16 cellular contexts compared by ENCODE assay signal in the genomic region with DNA sequence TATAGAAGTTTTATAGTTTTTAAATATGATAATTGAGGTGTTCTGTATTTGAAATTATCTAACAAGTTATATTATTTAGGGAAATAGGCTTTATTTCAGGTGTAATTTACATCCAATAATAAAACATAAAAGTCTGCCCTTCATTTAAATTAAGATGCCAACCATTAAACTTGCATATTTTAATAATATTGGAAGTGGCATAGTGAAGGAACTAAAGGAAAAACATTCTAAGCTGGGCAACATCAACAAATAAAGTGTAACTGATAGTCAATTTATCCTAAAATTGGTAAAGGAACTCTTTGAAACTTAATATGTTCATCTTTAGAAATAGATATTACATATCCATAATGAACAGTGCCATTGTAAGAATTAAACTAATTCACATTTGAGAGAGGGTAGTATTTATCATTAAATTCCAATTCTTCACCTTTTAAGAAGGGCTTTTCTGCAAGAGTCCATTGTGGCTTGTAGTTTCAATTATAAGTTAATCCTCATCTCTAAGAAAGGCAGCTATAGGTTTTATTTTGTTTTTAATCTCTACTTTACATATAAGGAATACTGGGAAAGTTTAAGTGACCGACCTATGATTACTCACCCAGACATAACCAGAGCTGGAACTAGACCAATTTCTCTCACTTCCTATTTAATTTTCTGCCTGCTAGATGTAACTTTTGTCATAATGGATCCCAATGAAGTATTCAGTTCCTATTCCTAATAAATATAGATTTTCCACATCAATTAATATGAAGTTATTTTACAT. TPM values are rescaled to one million over a fixed set of nuclear protein-coding genes. Genes with fewer than 3 reads are reported as not detected.
DNase-seq lines count a peak whose midpoint lies in the region; ATAC-seq, FAIRE-seq and TF ChIP-seq lines count a peak whose summit lies in the region.
"Had no signal": no experiment of that assay in that cellular context is flagged by ENCODE, and none has a peak within 500 bp of the region (broad histone marks: within the 10 kb centered on the region; RNA-seq: fewer than 3 reads in every experiment).

No MANE protein-coding gene starts in this region.

- no peaks in the 10 kb centered on the region for H3K79me1 ChIP-seq in IMR-90 (ENCODE audit: low read depth in 1 of 2, low read length in 2 of 2)

- H3K23ac ChIP-seq in IMR-90 (ENCODE audit: low read depth, low read length), result no peak overlapping the region

- no peak overlapping the region for H2BK15ac ChIP-seq in IMR-90 (ENCODE audit: low read depth, low read length)

- H3K18ac ChIP-seq in IMR-90 (ENCODE audit: low read depth, low read length), result no peak overlapping the region

- no peak for TF ChIP-seq CTCF in IMR-90 (conservative IDR thresholded peaks at IDR 0.05; ENCODE audit: low read depth, low read length)
- no peak for TF ChIP-seq CTCF in astrocyte of the spinal cord (IDR thresholded peaks at IDR 0.05; ENCODE audit: low read depth, low read length)
- TF ChIP-seq CTCF in kidney (IDR thresholded peaks at IDR 0.05; ENCODE audit: borderline replicate concordance, extremely low read depth, insufficient read depth), result no peak

- no peak for ATAC-seq in IMR-90 (ENCODE audit: low read depth)
- ATAC-seq in HG02981 (IDR thresholded peaks at IDR 0.05; ENCODE audit: unreplicated experiment), result no peak
- no peak for ATAC-seq in GM18517 (IDR thresholded peaks at IDR 0.05; ENCODE audit: unreplicated experiment)

- peak; percentile 30 for FAIRE-seq in kidney (lab: Jason Lieb, UNC)
- FAIRE-seq in small intestine (lab: Jason Lieb, UNC), result no peak
- FAIRE-seq: D721Med, HTR-8/SVneo had no signal

- H4K20me1 ChIP-seq in IMR-90 (ENCODE audit: insufficient read depth, low read length), result no peaks in the 10 kb centered on the region

- H2BK120ac ChIP-seq in IMR-90 (ENCODE audit: low read depth, low read length), result no peak overlapping the region

- H3K27ac ChIP-seq in IMR-90 (ENCODE audit: insufficient read depth, low read length), result no peak overlapping the region
- H3K27ac ChIP-seq in kidney (ENCODE audit: low read depth in 2 of 2, low read length in 2 of 2), result no peak overlapping the region
- no peak overlapping the region for H3K27ac ChIP-seq in small intestine (ENCODE audit: low read depth in 1 of 2, low read length in 1 of 2)

- TF ChIP-seq RAD21 in IMR-90 (IDR thresholded peaks at IDR 0.05; ENCODE audit: low read length), result no peak

- H3K56ac ChIP-seq in IMR-90 (ENCODE audit: extremely low read depth, insufficient read depth, low read length), result no peak overlapping the region

- H2AK5ac ChIP-seq in IMR-90 (ENCODE audit: low read depth, low read length), result no peak overlapping the region

- CTCF ChIA-PET in IMR-90 (lab: Yijun Ruan, JAX), result interaction anchor here (0.9 kb wide), 1 partner anchor 8 kb away, joined by 3 read pairs; no protein-coding TSS in a partner anchor

- H3K4me3 ChIP-seq in IMR-90 (ENCODE audit: insufficient read depth, low read depth, low read length) (no peak overlapping the region), astrocyte of the spinal cord (ENCODE audit: low read depth, low read length) (no peak overlapping the region), kidney (ENCODE audit: low read length in 2 of 2) (no peak overlapping the region), small intestine (ENCODE audit: low read depth in 1 of 2, low read length in 2 of 2) (no peak overlapping the region)
- H3K4me3 ChIP-seq: HAP-1 had no signal

- dilution Hi-C loops in IMR-90 (cut with HindIII; ENCODE audit: low sequenced_read_pairs, unreplicated experiment), result no loop called here

- H4K91ac ChIP-seq in IMR-90 (ENCODE audit: insufficient read depth, low read depth, low read length), result no peak overlapping the region

- H3K9me1 ChIP-seq in IMR-90 (ENCODE audit: insufficient read depth, low read length), result no peaks in the 10 kb centered on the region

- H4K8ac ChIP-seq in IMR-90 (ENCODE audit: low read depth in 2 of 2, low read length in 2 of 2), result no peak overlapping the region

- POLR2A ChIA-PET in IMR-90 (lab: Charles Lee; ENCODE audit: unreplicated experiment), result no interaction called here

- no peak overlapping the region for H2BK20ac ChIP-seq in IMR-90 (ENCODE audit: low read depth, low read length)

- in situ Hi-C loops in Caki2 (cut with HindIII; ENCODE audit: low pct_unique_long_range_greater_than_20kb, low sequenced_read_pairs) (no loop called here), IMR-90 (cut with MboI; ENCODE audit: low sequenced_read_pairs) (loop anchor here (25.0 kb wide), 1 partner anchor 822 kb away; no protein-coding TSS in a partner anchor), astrocyte of the spinal cord (cut with HindIII; ENCODE audit: low sequenced_read_pairs) (no loop called here)

- intact Hi-C loops in IMR-90 (cut with micrococcal nuclease), result loop anchor here (5.0 to 10.0 kb wide), 5 partner anchors 235 to 827 kb away; no protein-coding TSS in a partner anchor
- intact Hi-C loops in kidney (cut with DNase I), result no loop called here

- no peak overlapping the region for H2AFZ ChIP-seq in IMR-90 (replicated peaks; ENCODE audit: low read length, poor library complexity)

- H3K36me3 ChIP-seq in IMR-90 (ENCODE audit: control insufficient read depth, insufficient read depth, low read length) (no peaks in the 10 kb centered on the region), kidney (ENCODE audit: control insufficient read depth in 1 of 2, insufficient read depth in 2 of 2, low read length in 2 of 2) (no peaks in the 10 kb centered on the region), small intestine (ENCODE audit: control insufficient read depth in 2 of 2, insufficient read depth in 2 of 2, low read length in 2 of 2) (no peaks in the 10 kb centered on the region)
- H3K36me3 ChIP-seq: HAP-1 had no signal

- H2AK9ac ChIP-seq in IMR-90 (replicated peaks; ENCODE audit: low read depth, low read length, poor library complexity), result no peak overlapping the region

- no peak overlapping the region for H3K4ac ChIP-seq in IMR-90 (ENCODE audit: low read depth, low read length)

- no peak overlapping the region for H2BK5ac ChIP-seq in IMR-90 (ENCODE audit: low read depth, low read length, poor library complexity, severe bottlenecking)

- H3K4me1 ChIP-seq in IMR-90 (ENCODE audit: control insufficient read depth, insufficient read depth, low read length) (no peaks in the 10 kb centered on the region; the same call in 1 of the 2 replicates), kidney (ENCODE audit: control insufficient read depth in 1 of 2, insufficient read depth in 1 of 2, low read depth in 1 of 2, low read length in 2 of 2) (peaks cover 0 to 14% of the 10 kb centered on the region in 2 donors), small intestine (ENCODE audit: control insufficient read depth in 2 of 2, insufficient read depth in 1 of 2, low read depth in 1 of 2, low read length in 1 of 2) (peaks cover 0 to 8% of the 10 kb centered on the region in 2 donors)
- H3K4me1 ChIP-seq: HAP-1 had no signal

- WGBS in IMR-90 (ENCODE audit: extremely low coverage in 2 of 2, insufficient read length in 1 of 2), 2 experiments, result no CpG with 5 or more reads among the region's 1 CpG
- 46 to 69% (median 46%) methylated on average over 1 of the region's 1 CpG for WGBS in small intestine, 3 donors

- no TSS peak for BruUV-seq in IMR-90 (replicated peaks; lab: Mats Ljungman, UMichigan)

- H3K9ac ChIP-seq in IMR-90 (ENCODE audit: low read depth, low read length), result no peak overlapping the region
- no peak overlapping the region for H3K9ac ChIP-seq in kidney (ENCODE audit: low read length in 2 of 2)

- H3K27me3 ChIP-seq in IMR-90 (ENCODE audit: control insufficient read depth, insufficient read depth, low read length) (no peaks in the 10 kb centered on the region), small intestine (ENCODE audit: control insufficient read depth in 2 of 2, insufficient read depth in 2 of 2, low read length in 2 of 2) (peaks cover 0 to 12% of the 10 kb centered on the region in 2 donors)

- H3K9me3 ChIP-seq in IMR-90 (ENCODE audit: control insufficient read depth, insufficient read depth, low read length) (no peaks in the 10 kb centered on the region), kidney (ENCODE audit: control insufficient read depth in 1 of 2, low read length in 2 of 2) (no peaks in the 10 kb centered on the region), small intestine (ENCODE audit: control insufficient read depth, low read depth) (no peaks in the 10 kb centered on the region)
- H3K9me3 ChIP-seq: HAP-1 had no signal

- no peak overlapping the region for H4K5ac ChIP-seq in IMR-90 (ENCODE audit: low read depth, low read length)

- DNase-seq in Caki2 (ENCODE audit: low read depth) (peak; percentile 28), IMR-90 (peak; percentile 39), astrocyte of the spinal cord (ENCODE audit: low read depth, low spot score) (peak; percentile 65), kidney (no peak), small intestine (no peak)
- DNase-seq: CD4-positive, alpha-beta T cell; DND-41; NCI-H2107; NCI-H69; NK-92 treated with Interleukin-12 subunit alpha and Interleukin-12 subunit beta, amount 100 ng/mL, for 24 hours; Right ventricle myocardium superior had no signal

- no peak overlapping the region for H3K4me2 ChIP-seq in IMR-90 (ENCODE audit: low read depth, low read length)

- no peak overlapping the region for H3K14ac ChIP-seq in IMR-90 (replicated peaks; ENCODE audit: low read depth, low read length)

- TF ChIP-seq POLR2A in IMR-90 (IDR thresholded peaks at IDR 0.05; ENCODE audit: low read depth, low read length), result peak; percentile 34; the same call in 1 of the 2 replicates

TF ChIP-seq in IMR-90, 13 proteins besides CTCF, POLR2A, EP300 and RAD21 (continues in another document):
- TF ChIP-seq FOS (IDR thresholded peaks at IDR 0.05; ENCODE audit: low read depth, low read length), result no peak
- TF ChIP-seq MXI1 (IDR thresholded peaks at IDR 0.05; ENCODE audit: borderline replicate concordance, low read depth, low read length), result no peak
- no peak for TF ChIP-seq CHD1 (IDR thresholded peaks at IDR 0.05; ENCODE audit: low read depth, low read length)
- no peak for TF ChIP-seq CEBPB (IDR thresholded peaks at IDR 0.05; ENCODE audit: low read depth, low read length)
- no peak for TF ChIP-seq MAZ (IDR thresholded peaks at IDR 0.05; ENCODE audit: borderline replicate concordance, low read depth, low read length)

RNA-seq across cellular contexts. Expression of a gene that starts 3.0 kb away (rescaled TPM):
- total RNA-seq in Caki2 (2014; rRNA removed; shearing (Covaris generic); ENCODE audit: low replicate concordance), result 0.81 TPM in 1 of 2 replicates, not detected in the other
- total RNA-seq in IMR-90 (2012; rRNA removed) (0.83 and 0.90 TPM in 2 replicates), kidney (0.13 TPM)
- polyA plus RNA-seq in IMR-90 (2012; rRNA removed) (0.19 and 0.24 TPM in 2 replicates), kidney (ENCODE audit: insufficient read depth, low read depth, low replicate concordance) (not detected), small intestine (under 1 TPM in 1 of 3 donors, not detected in 2; 0.07 TPM)
- polyA plus RNA-seq in IMR-90 (2012; cell fraction: cytosol; rRNA removed), result 0.03 and 0.08 TPM in 2 replicates
- polyA plus RNA-seq in IMR-90 (2012; cell fraction: nucleus; rRNA removed; ENCODE audit: low replicate concordance), result 0.02 and 0.31 TPM in 2 replicates

Comparison
In these comparisons a context has a peak if more than half of its experiments do, and no peak if none do; other contexts are left out.
1. DNase-seq: peak in Caki2 (single experiment), IMR-90 (single experiment) and astrocyte of the spinal cord (single experiment); none in kidney (single experiment) and small intestine (single experiment).